In the genomic region with DNA sequence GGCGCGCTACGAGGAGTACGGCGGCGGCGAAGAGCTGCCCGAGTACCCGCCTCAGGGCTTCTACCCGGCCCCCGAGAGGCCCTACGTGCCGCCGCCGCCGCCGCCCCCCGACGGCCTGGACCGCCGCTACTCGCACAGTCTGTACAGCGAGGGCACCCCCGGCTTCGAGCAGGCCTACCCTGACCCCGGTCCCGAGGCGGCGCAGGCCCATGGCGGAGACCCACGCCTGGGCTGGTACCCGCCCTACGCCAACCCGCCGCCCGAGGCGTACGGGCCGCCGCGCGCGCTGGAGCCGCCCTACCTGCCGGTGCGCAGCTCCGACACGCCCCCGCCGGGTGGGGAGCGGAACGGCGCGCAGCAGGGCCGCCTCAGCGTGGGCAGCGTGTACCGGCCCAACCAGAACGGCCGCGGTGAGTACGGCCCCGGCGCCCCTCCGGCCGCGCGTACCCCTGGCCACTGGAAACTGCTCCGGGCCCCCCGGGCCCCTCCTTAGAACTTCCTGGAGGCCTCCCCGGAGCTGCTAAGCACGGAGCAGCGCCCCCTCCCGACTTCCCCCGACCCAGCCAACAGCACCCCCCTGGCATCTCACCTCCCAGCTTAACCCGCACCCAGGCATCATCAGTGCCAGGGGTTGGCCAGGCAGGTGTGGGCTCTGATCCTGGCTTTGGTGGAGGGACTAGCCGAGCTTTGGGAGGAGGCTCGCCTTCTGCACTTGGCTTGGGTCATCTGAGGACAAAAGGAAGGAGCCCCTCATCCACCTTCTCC, we compare ENCODE assay signal across 8 cellular contexts. TPM values are rescaled to one million over a fixed set of nuclear protein-coding genes. Genes with fewer than 3 reads are reported as not detected.
DNase-seq lines count a peak whose midpoint lies in the region; ATAC-seq and TF ChIP-seq lines count a peak whose summit lies in the region.

No MANE protein-coding gene starts in this region.

- no peaks in the 10 kb centered on the region for H3K27me3 Mint-ChIP-seq in activated naive CD8-positive, alpha-beta T cell

- H3K4me3 Mint-ChIP-seq in activated naive CD8-positive, alpha-beta T cell: peak overlapping the region; percentile 75

- TF ChIP-seq CTCF in BE2C (IDR thresholded peaks at IDR 0.05; ENCODE audit: low read depth, low read length) (peak; percentile 52), right atrium auricular region (IDR thresholded peaks at IDR 0.05) (peak; percentile 17 to 64), gastrocnemius medialis (IDR thresholded peaks at IDR 0.05 in 4 of 5, conservative IDR thresholded peaks at IDR 0.05 in 1 of 5) (peak in 3 of 5 experiments; percentile 32 to 40 (median 37))

- H3K27ac ChIP-seq in right atrium auricular region (peak overlapping the region; percentile 80 to 86), gastrocnemius medialis (peak overlapping the region; percentile 77 to 84 (median 80))

- H3K27me3 ChIP-seq in BE2C: peaks cover 16% of the 10 kb centered on the region
- no peaks in the 10 kb centered on the region for H3K27me3 ChIP-seq in right atrium auricular region
- H3K27me3 ChIP-seq in gastrocnemius medialis: peaks cover 0 to 4% (median 3%) of the 10 kb centered on the region in 3 donors

- CTCF ChIA-PET in HEK293T (lab: Yijun Ruan, JAX): interaction anchor here (0.6 to 2.3 kb wide), 16 partner anchors 8 to 113 kb away, joined by 3 to 13 read pairs (median 4); no protein-coding TSS in a partner anchor

- no peak overlapping the region for H3K27ac Mint-ChIP-seq in activated naive CD8-positive, alpha-beta T cell

- no peaks in the 10 kb centered on the region for H3K36me3 Mint-ChIP-seq in activated naive CD8-positive, alpha-beta T cell

- H3K9me3 Mint-ChIP-seq in activated naive CD8-positive, alpha-beta T cell (ENCODE audit: low read depth): no peaks in the 10 kb centered on the region

- H3K4me3 ChIP-seq in BE2C (ENCODE audit: low read depth, low read length) (peak overlapping the region; percentile 70), right atrium auricular region (peak overlapping the region; percentile 59 to 69), gastrocnemius medialis (peak overlapping the region; percentile 44 to 62 (median 53))

- intact Hi-C loops in gastrocnemius medialis (cut with DNase I; ENCODE audit: low total_unique reads): no loop called here

- peak in 1 of 2 donors; percentile 5 for TF ChIP-seq POLR2A in gastrocnemius medialis (IDR thresholded peaks at IDR 0.05)

- ATAC-seq in SK-N-SH treated with all-trans-retinoic acid at 6 μM for 48 hours (peak; percentile 21), gastrocnemius medialis (peak; percentile 23 to 59), GM18907 (IDR thresholded peaks at IDR 0.05; ENCODE audit: unreplicated experiment) (no peak)

- H3K4me1 ChIP-seq in BE2C (peaks cover 38% of the 10 kb centered on the region), right atrium auricular region (peaks cover 0 to 83% of the 10 kb centered on the region in 2 donors), gastrocnemius medialis (peaks cover 15 to 19% of the 10 kb centered on the region in 2 donors)

- peak; percentile 66 for DNase-seq in BE2C
- peak; percentile 81 for DNase-seq in HEK293T (ENCODE audit: extremely low spot score)
- no peak for DNase-seq in right atrium auricular region (ENCODE audit: low spot score)
- DNase-seq in gastrocnemius medialis: no peak
- DNase-seq in medulla oblongata (ENCODE audit: extremely low spot score): no peak

- H3K4me1 Mint-ChIP-seq in activated naive CD8-positive, alpha-beta T cell (ENCODE audit: low read depth): peaks cover 37% of the 10 kb centered on the region

- no peaks in the 10 kb centered on the region for H3K36me3 ChIP-seq in BE2C
- H3K36me3 ChIP-seq in right atrium auricular region: no peaks in the 10 kb centered on the region
- no peaks in the 10 kb centered on the region for H3K36me3 ChIP-seq in gastrocnemius medialis

- H3K9me3 ChIP-seq in BE2C (no peaks in the 10 kb centered on the region), right atrium auricular region (no peaks in the 10 kb centered on the region), gastrocnemius medialis (no peaks in the 10 kb centered on the region)

- in situ Hi-C loops in gastrocnemius medialis (cut with MboI; ENCODE audit: low sequenced_read_pairs in 4 of 4): no loop called here

- POLR2A ChIA-PET in HEK293T (lab: Yijun Ruan, JAX): interaction anchor here (0.6 to 3.0 kb wide), 9 partner anchors 9 to 87 kb away, joined by 3 to 17 read pairs (median 3); no protein-coding TSS in a partner anchor

TF ChIP-seq in HEK293T, 16 proteins besides CTCF, POLR2A, EP300 and RAD21:
- TF ChIP-seq, protein P1, sequence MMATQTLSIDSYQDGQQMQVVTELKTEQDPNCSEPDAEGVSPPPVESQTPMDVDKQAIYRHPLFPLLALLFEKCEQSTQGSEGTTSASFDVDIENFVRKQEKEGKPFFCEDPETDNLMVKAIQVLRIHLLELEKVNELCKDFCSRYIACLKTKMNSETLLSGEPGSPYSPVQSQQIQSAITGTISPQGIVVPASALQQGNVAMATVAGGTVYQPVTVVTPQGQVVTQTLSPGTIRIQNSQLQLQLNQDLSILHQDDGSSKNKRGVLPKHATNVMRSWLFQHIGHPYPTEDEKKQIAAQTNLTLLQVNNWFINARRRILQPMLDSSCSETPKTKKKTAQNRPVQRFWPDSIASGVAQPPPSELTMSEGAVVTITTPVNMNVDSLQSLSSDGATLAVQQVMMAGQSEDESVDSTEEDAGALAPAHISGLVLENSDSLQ (IDR thresholded peaks at IDR 0.05): no peak
- TF ChIP-seq NFRKB (IDR thresholded peaks at IDR 0.05) (no peak), FOXA1 (IDR thresholded peaks at IDR 0.05) (no peak), TARDBP (IDR thresholded peaks at IDR 0.05) (no peak), ELF4 (IDR thresholded peaks at IDR 0.05) (no peak), LEF1 (IDR thresholded peaks at IDR 0.05; ENCODE audit: borderline replicate concordance) (no peak), FOXK2 (IDR thresholded peaks at IDR 0.05) (no peak), BHLHE40 (IDR thresholded peaks at IDR 0.05; ENCODE audit: borderline replicate concordance) (no peak), CTBP1 (IDR thresholded peaks at IDR 0.05; ENCODE audit: borderline replicate concordance) (no peak)

TF ChIP-seq in SK-N-SH treated with all-trans-retinoic acid at 6 μM for 48 hours, 23 proteins besides CTCF, POLR2A, EP300 and RAD21 (continues in another document):
- TF ChIP-seq ZFP3 (CRISPR knock-in tag; IDR thresholded peaks at IDR 0.05): no peak
- TF ChIP-seq ZFP30 (CRISPR knock-in tag; IDR thresholded peaks at IDR 0.05): no peak
- TF ChIP-seq ZNF8 (CRISPR knock-in tag; IDR thresholded peaks at IDR 0.05): no peak
- TF ChIP-seq, protein P2, sequence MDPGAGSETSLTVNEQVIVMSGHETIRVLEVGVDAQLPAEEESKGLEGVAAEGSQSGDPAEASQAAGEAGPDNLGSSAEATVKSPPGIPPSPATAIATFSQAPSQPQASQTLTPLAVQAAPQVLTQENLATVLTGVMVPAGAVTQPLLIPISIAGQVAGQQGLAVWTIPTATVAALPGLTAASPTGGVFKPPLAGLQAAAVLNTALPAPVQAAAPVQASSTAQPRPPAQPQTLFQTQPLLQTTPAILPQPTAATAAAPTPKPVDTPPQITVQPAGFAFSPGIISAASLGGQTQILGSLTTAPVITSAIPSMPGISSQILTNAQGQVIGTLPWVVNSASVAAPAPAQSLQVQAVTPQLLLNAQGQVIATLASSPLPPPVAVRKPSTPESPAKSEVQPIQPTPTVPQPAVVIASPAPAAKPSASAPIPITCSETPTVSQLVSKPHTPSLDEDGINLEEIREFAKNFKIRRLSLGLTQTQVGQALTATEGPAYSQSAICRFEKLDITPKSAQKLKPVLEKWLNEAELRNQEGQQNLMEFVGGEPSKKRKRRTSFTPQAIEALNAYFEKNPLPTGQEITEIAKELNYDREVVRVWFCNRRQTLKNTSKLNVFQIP (CRISPR knock-in tag; IDR thresholded peaks at IDR 0.05; ENCODE audit: borderline replicate concordance, low read depth): no peak
- no peak for TF ChIP-seq ZC3H10 (CRISPR knock-in tag; IDR thresholded peaks at IDR 0.05)
- TF ChIP-seq ARNTL (CRISPR knock-in tag; IDR thresholded peaks at IDR 0.05; ENCODE audit: borderline replicate concordance, low read depth): no peak
- TF ChIP-seq, protein P3, sequence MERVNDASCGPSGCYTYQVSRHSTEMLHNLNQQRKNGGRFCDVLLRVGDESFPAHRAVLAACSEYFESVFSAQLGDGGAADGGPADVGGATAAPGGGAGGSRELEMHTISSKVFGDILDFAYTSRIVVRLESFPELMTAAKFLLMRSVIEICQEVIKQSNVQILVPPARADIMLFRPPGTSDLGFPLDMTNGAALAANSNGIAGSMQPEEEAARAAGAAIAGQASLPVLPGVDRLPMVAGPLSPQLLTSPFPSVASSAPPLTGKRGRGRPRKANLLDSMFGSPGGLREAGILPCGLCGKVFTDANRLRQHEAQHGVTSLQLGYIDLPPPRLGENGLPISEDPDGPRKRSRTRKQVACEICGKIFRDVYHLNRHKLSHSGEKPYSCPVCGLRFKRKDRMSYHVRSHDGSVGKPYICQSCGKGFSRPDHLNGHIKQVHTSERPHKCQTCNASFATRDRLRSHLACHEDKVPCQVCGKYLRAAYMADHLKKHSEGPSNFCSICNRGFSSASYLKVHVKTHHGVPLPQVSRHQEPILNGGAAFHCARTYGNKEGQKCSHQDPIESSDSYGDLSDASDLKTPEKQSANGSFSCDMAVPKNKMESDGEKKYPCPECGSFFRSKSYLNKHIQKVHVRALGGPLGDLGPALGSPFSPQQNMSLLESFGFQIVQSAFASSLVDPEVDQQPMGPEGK (CRISPR knock-in tag; IDR thresholded peaks at IDR 0.05; ENCODE audit: borderline replicate concordance): no peak
- TF ChIP-seq PPARA (CRISPR knock-in tag; IDR thresholded peaks at IDR 0.05; ENCODE audit: borderline replicate concordance): no peak
- no peak for TF ChIP-seq ISL1 (CRISPR knock-in tag; IDR thresholded peaks at IDR 0.05)
- no peak for TF ChIP-seq ESRRG (CRISPR knock-in tag; IDR thresholded peaks at IDR 0.05)
- no peak for TF ChIP-seq TOX (CRISPR knock-in tag; IDR thresholded peaks at IDR 0.05; ENCODE audit: borderline replicate concordance)
- TF ChIP-seq OSR1 (CRISPR knock-in tag; IDR thresholded peaks at IDR 0.05): no peak

RNA-seq across cellular contexts. Expression of a gene that starts 1.4 kb away (rescaled TPM):
- polyA plus RNA-seq in BE2C (2012; ENCODE audit: insufficient read depth, insufficient read length, low read depth): 42.5 TPM
- total RNA-seq in right atrium auricular region (10 to 100 TPM; 22.2 to 59.0 TPM), gastrocnemius medialis (10 to 100 TPM in 1 of 4 donors, 1 to 10 TPM in 3; 4.9 to 11.2 (median 5.7) TPM)

RNA-seq across cellular contexts. Expression of a gene that starts 54.3 kb away (rescaled TPM):
- polyA plus RNA-seq in BE2C (2012; ENCODE audit: insufficient read depth, insufficient read length, low read depth): not detected
- total RNA-seq in right atrium auricular region (not detected), gastrocnemius medialis (not detected)

Comparison
In these comparisons a context has a peak if more than half of its experiments do, and no peak if none do; other contexts are left out.
1. DNase-seq: peak in BE2C (single experiment) and HEK293T (single experiment); none in right atrium auricular region (single experiment), gastrocnemius medialis (0 of 2) and medulla oblongata (single experiment).
2. Peak in every context shown above with its lines, with median percentiles within 50 percentile points of each other: H3K4me3 ChIP-seq and CTCF ChIP-seq.